Comparison of ENCODE assay signal across 20 cellular contexts in genomic region chr15:83853232-83853631, GRCh38.
"Had no signal": no experiment of that assay in that cellular context is flagged by ENCODE, and none has a peak within 500 bp of the region (broad histone marks: within the 10 kb centered on the region; RNA-seq: fewer than 3 reads in every experiment).

No MANE protein-coding gene starts in this region.

- H3K36me3 ChIP-seq: esophagus muscularis mucosa, gastrocnemius medialis, heart right ventricle, left lung, lower lobe of right lung had no signal

- H3K4me3 ChIP-seq: coronary artery, dorsolateral prefrontal cortex, esophagus muscularis mucosa, gastrocnemius medialis, heart right ventricle, left lung, lower lobe of right lung had no signal

- H3K4me1 ChIP-seq: left lung had no signal

- H3K27ac ChIP-seq: coronary artery, dorsolateral prefrontal cortex, esophagus muscularis mucosa, gastrocnemius medialis, heart right ventricle, left lung, lower lobe of right lung had no signal

- H3K27me3 ChIP-seq: dorsolateral prefrontal cortex, esophagus muscularis mucosa, foreskin keratinocyte, gastrocnemius medialis, heart right ventricle, left lung had no signal

- H3K9me3 Mint-ChIP-seq: memory B cell had no signal

- H3K27me3 Mint-ChIP-seq: memory B cell had no signal

- H3K36me3 Mint-ChIP-seq: memory B cell; naive thymus-derived CD4-positive, alpha-beta T cell had no signal

- DNase-seq: dermis blood vessel endothelial cell; dorsolateral prefrontal cortex; effector CD4-positive, alpha-beta T cell; effector memory CD4-positive, alpha-beta T cell; foreskin keratinocyte; gastrocnemius medialis; glutamatergic neuron; head of caudate nucleus; heart right ventricle; hippocampal formation; left cardiac atrium; left lung; left ventricle myocardium superior; lower lobe of right lung; mesendoderm; midbrain; naive thymus-derived CD4-positive, alpha-beta T cell had no signal

- H3K27ac Mint-ChIP-seq: memory B cell; naive thymus-derived CD4-positive, alpha-beta T cell had no signal

- H3K4me3 Mint-ChIP-seq: memory B cell; naive thymus-derived CD4-positive, alpha-beta T cell had no signal

- H3K9me3 ChIP-seq: esophagus muscularis mucosa, gastrocnemius medialis, heart right ventricle, left lung, lower lobe of right lung had no signal

- H3K4me1 Mint-ChIP-seq: memory B cell had no signal

- ATAC-seq: foreskin keratinocyte; gastrocnemius medialis; heart right ventricle; left cardiac atrium; left lung; left ventricle myocardium superior; lower lobe of right lung; naive thymus-derived CD4-positive, alpha-beta T cell had no signal
